Comparison of ENCODE assay signal across 9 cellular contexts in genomic region chr17:50807675-50808074, GRCh38. TPM values are rescaled to one million over a fixed set of nuclear protein-coding genes. Genes with fewer than 3 reads are reported as not detected.
"Had no signal": no experiment of that assay in that cellular context is flagged by ENCODE, and none has a peak within 500 bp of the region (broad histone marks: within the 10 kb centered on the region; RNA-seq: fewer than 3 reads in every experiment).

No MANE protein-coding gene starts in this region.

- H3K27ac ChIP-seq: KMS-11 had no signal

- H3K27me3 Mint-ChIP-seq: IgD-negative memory B cell had no signal

- H3K9me3 Mint-ChIP-seq: IgD-negative memory B cell had no signal

- H3K36me3 Mint-ChIP-seq: IgD-negative memory B cell had no signal

- H3K36me3 ChIP-seq: HAP-1 had no signal

- H3K9ac ChIP-seq: KMS-11 had no signal

- ATAC-seq: HCT116 had no signal

- H3K9me3 ChIP-seq: HAP-1 had no signal

- DNase-seq: GOT3, H7, KBM-7 had no signal

- H3K4me3 Mint-ChIP-seq: IgD-negative memory B cell had no signal

- H3K4me1 ChIP-seq: HAP-1 had no signal

- H3K4me1 Mint-ChIP-seq: IgD-negative memory B cell had no signal

- H3K4me3 ChIP-seq: HAP-1 had no signal

RNA-seq across cellular contexts. Expression of gene WFIKKN2, which starts 27.7 kb away (rescaled TPM):
- total RNA-seq: H4, H7, HT-29 had no signal
- polyA plus RNA-seq: IgD-negative memory B cell had no signal

RNA-seq across cellular contexts. Expression of gene ANKRD40CL, which starts 40.4 kb away (rescaled TPM):
- total RNA-seq: H4, H7 had no signal
- polyA plus RNA-seq: IgD-negative memory B cell had no signal
